ENCODE assay signal across 18 cellular contexts in the genomic region with DNA sequence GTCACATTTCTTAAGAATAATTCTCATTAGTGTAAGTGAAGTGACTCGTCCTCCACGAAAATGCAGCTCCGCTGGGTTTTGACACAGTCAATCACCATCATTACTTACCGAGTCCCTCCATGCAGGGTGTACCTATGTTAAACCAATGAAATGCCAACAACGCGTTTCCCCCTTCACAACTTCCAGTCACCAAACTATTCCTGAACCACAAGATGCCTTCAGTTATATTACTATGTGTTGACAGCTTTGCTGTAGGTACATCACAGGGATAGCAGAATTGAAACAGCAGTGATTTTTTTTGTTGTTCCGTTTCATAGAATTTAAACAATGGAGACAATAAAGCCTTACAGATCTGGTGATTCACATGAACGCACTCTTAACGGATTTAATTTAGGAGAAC.
DNase-seq lines count a peak whose midpoint lies in the region; ATAC-seq and TF ChIP-seq lines count a peak whose summit lies in the region.
"Had no signal": no experiment of that assay in that cellular context is flagged by ENCODE, and none has a peak within 500 bp of the region (broad histone marks: within the 10 kb centered on the region; RNA-seq: fewer than 3 reads in every experiment).

No MANE protein-coding gene starts in this region.

- H3K27ac ChIP-seq in gastrocnemius medialis (no peak overlapping the region), testis (no peak overlapping the region)

- peak overlapping the region in 3 of 5 experiments; percentile 68 to 92 (median 91) for H3K27ac Mint-ChIP-seq in brain
- H3K27ac Mint-ChIP-seq: CD14-positive monocyte; CD4-positive, alpha-beta memory T cell; H9 had no signal

- no peak for TF ChIP-seq CTCF in brain (conservative IDR thresholded peaks at IDR 0.05)
- TF ChIP-seq CTCF in gastrocnemius medialis (IDR thresholded peaks at IDR 0.05 in 4 of 5, conservative IDR thresholded peaks at IDR 0.05 in 1 of 5): no peak
- no peak for TF ChIP-seq CTCF in testis (IDR thresholded peaks at IDR 0.05)

- peaks cover 4% of the 10 kb centered on the region for H3K36me3 Mint-ChIP-seq in brain
- H3K36me3 Mint-ChIP-seq: CD14-positive monocyte had no signal

- H3K4me3 Mint-ChIP-seq in brain: no peak overlapping the region
- H3K4me3 Mint-ChIP-seq: CD14-positive monocyte; CD4-positive, alpha-beta memory T cell; H9 had no signal

- 93 to 96% methylated on average over 9 of the region's 9 CpGs for WGBS in testis, 2 donors

- no peaks in the 10 kb centered on the region for H3K36me3 ChIP-seq in gastrocnemius medialis
- no peaks in the 10 kb centered on the region for H3K36me3 ChIP-seq in testis (ENCODE audit: low read depth, missing control alignments)
- H3K36me3 ChIP-seq: BE2C had no signal

- intact Hi-C loops in gastrocnemius medialis (cut with DNase I; ENCODE audit: low total_unique reads): no loop called here
- intact Hi-C loops in Right ventricle myocardium superior (cut with DNase I): no loop called here
- intact Hi-C loops in testis (cut with DNase I; ENCODE audit: low total_unique reads): no loop called here

- peaks cover 11% of the 10 kb centered on the region for H3K4me1 Mint-ChIP-seq in brain
- H3K4me1 Mint-ChIP-seq: CD14-positive monocyte; CD4-positive, alpha-beta memory T cell; H9 had no signal

- TF ChIP-seq POLR2A in gastrocnemius medialis (IDR thresholded peaks at IDR 0.05): no peak
- TF ChIP-seq POLR2A in testis (IDR thresholded peaks at IDR 0.05): no peak

- H3K27me3 ChIP-seq in gastrocnemius medialis: no peaks in the 10 kb centered on the region
- no peaks in the 10 kb centered on the region for H3K27me3 ChIP-seq in testis
- H3K27me3 ChIP-seq: BE2C had no signal

- H3K9me3 ChIP-seq in gastrocnemius medialis (no peaks in the 10 kb centered on the region), testis (no peaks in the 10 kb centered on the region)
- H3K9me3 ChIP-seq: BE2C had no signal

- ATAC-seq in gastrocnemius medialis: no peak
- ATAC-seq in Right ventricle myocardium superior (ENCODE audit: poor library complexity): no peak
- ATAC-seq: GM12878 had no signal

- no peak overlapping the region for H3K4me3 ChIP-seq in gastrocnemius medialis
- H3K4me3 ChIP-seq in testis: no peak overlapping the region
- H3K4me3 ChIP-seq: GM12878 had no signal

- in situ Hi-C loops in Caki2 (cut with HindIII; ENCODE audit: low pct_unique_long_range_greater_than_20kb, low sequenced_read_pairs): no loop called here
- in situ Hi-C loops in gastrocnemius medialis (cut with MboI; ENCODE audit: low sequenced_read_pairs in 4 of 4): no loop called here

- no peaks in the 10 kb centered on the region for H3K27me3 Mint-ChIP-seq in brain
- H3K27me3 Mint-ChIP-seq: CD4-positive, alpha-beta memory T cell had no signal

- DNase-seq in Caki2 (ENCODE audit: low read depth) (peak; percentile 62), inferior parietal cortex (ENCODE audit: extremely low spot score) (peak; percentile 4), renal cortical epithelial cell (ENCODE audit: low read depth) (peak; percentile 95), NCI-H2227 (lab: John Stamatoyannopoulos, UW; ENCODE audit: unreplicated experiment) (no peak), gastrocnemius medialis (no peak), Right ventricle myocardium superior (no peak), testis (no peak)
- DNase-seq: ACHN; BE2C; CD4-positive, alpha-beta memory T cell; DMS 273 treated with DMSO at 0.1 percent for 48 hours; DMS53; DND-41; EL; H9 had no signal

- H3K4me1 ChIP-seq in gastrocnemius medialis: no peaks in the 10 kb centered on the region
- no peaks in the 10 kb centered on the region for H3K4me1 ChIP-seq in testis
- H3K4me1 ChIP-seq: BE2C had no signal

- peaks cover 0 to 25% (median 13%) of the 10 kb centered on the region in 5 experiments for H3K9me3 Mint-ChIP-seq in brain
- H3K9me3 Mint-ChIP-seq: H9 had no signal

Comparison
In these comparisons a context has a peak if more than half of its experiments do, and no peak if none do; other contexts are left out.
1. DNase-seq: peak in Caki2 (single experiment), inferior parietal cortex (single experiment) and renal cortical epithelial cell (single experiment); none in NCI-H2227 (single experiment), gastrocnemius medialis (0 of 2), Right ventricle myocardium superior (single experiment) and testis (single experiment).